Comparison of ENCODE assay signal across 8 cellular contexts in genomic region chr22:29767289-29768051, GRCh38. TPM values are rescaled to one million over a fixed set of nuclear protein-coding genes. Genes with fewer than 3 reads are reported as not detected.
DNase-seq lines count a peak whose midpoint lies in the region; ATAC-seq and TF ChIP-seq lines count a peak whose summit lies in the region.

Gene UQCR10, plus strand, starts transcription at chr22:29767369. Its CDS starts 30 bp downstream, at chr22:29767399.

- H4K20me1 ChIP-seq in neural cell (ENCODE audit: insufficient read depth): no peaks in the 10 kb centered on the region

- TF ChIP-seq RAD21 in neural cell (conservative IDR thresholded peaks at IDR 0.05): peak; percentile 25

- peak; percentile 64 for DNase-seq in DMS79 treated with DMSO at 0.1 percent for 48 hours (lab: John Stamatoyannopoulos, UW)
- DNase-seq in Kasumi-1 (lab: John Stamatoyannopoulos, UW): peak; percentile 87
- peak; percentile 92 for DNase-seq in RWPE2 (ENCODE audit: low spot score)
- DNase-seq in activated effector memory CD4-positive, alpha-beta T cell treated with Interleukin-2 at 50 U/mL for 16 hours: peak; percentile 86
- DNase-seq in fibroblast of villous mesenchyme (ENCODE audit: low read depth): peak; percentile 92
- peak; percentile 89 to 91 for DNase-seq in stimulated activated naive CD8-positive, alpha-beta T cell treated with anti-CD3 and anti-CD28 coated beads, Interleukin-15, amount 100 ng/mL, for 72 hours

- H3K27ac ChIP-seq in RWPE2 (ENCODE audit: poor library complexity, severe bottlenecking): peak within 1 kb of the TSS; percentile 56
- peak within 1 kb of the TSS; percentile 81 for H3K27ac ChIP-seq in neural cell (ENCODE audit: low read length)

- peaks cover 16% of the 10 kb centered on the region for H3K79me2 ChIP-seq in neural cell (replicated peaks; ENCODE audit: insufficient read depth, low read length)

- no peaks in the 10 kb centered on the region for H3K4me1 ChIP-seq in RWPE2 (ENCODE audit: insufficient read depth, poor library complexity, severe bottlenecking)

- no peaks in the 10 kb centered on the region for H3K9me3 ChIP-seq in RWPE2 (ENCODE audit: severe bottlenecking)
- H3K9me3 ChIP-seq in neural cell (ENCODE audit: low read length): no peaks in the 10 kb centered on the region

- H3K9ac ChIP-seq in neural cell (ENCODE audit: low read length): peak within 1 kb of the TSS; percentile 89

- no peaks in the 10 kb centered on the region for H3K27me3 ChIP-seq in RWPE2 (ENCODE audit: insufficient read depth, poor library complexity, severe bottlenecking)
- no peaks in the 10 kb centered on the region for H3K27me3 ChIP-seq in neural cell (ENCODE audit: insufficient read depth, low read depth, low read length)

- H3K4me1 Mint-ChIP-seq in stimulated activated naive CD8-positive, alpha-beta T cell treated with anti-CD3 and anti-CD28 coated beads, Interleukin-15, amount 100 ng/mL, for 72 hours: peaks cover 49% of the 10 kb centered on the region

- H3K36me3 ChIP-seq in RWPE2 (ENCODE audit: low read depth) (peaks cover 23% of the 10 kb centered on the region), neural cell (ENCODE audit: insufficient read depth, low read length) (no peaks in the 10 kb centered on the region)

- no peaks in the 10 kb centered on the region for H3F3A ChIP-seq in neural cell (ENCODE audit: insufficient read depth, low read length, poor library complexity, severe bottlenecking)

- TF ChIP-seq CTCF in RWPE2 (IDR thresholded peaks at IDR 0.05; ENCODE audit: poor library complexity, severe bottlenecking): no peak
- TF ChIP-seq CTCF in fibroblast of villous mesenchyme (IDR thresholded peaks at IDR 0.05; ENCODE audit: insufficient read depth, low read depth, low read length): no peak
- TF ChIP-seq CTCF in neural cell (IDR thresholded peaks at IDR 0.05; ENCODE audit: poor library complexity, severe bottlenecking): no peak

- peak; percentile 15 for TF ChIP-seq EP300 in neural cell (conservative IDR thresholded peaks at IDR 0.05; ENCODE audit: poor library complexity, severe bottlenecking)

- H2AFZ ChIP-seq in neural cell (ENCODE audit: low read depth, low read length): peak within 1 kb of the TSS; percentile 78

- peak within 1 kb of the TSS; percentile 100 for H3K4me3 Mint-ChIP-seq in stimulated activated naive CD8-positive, alpha-beta T cell treated with anti-CD3 and anti-CD28 coated beads, Interleukin-15, amount 100 ng/mL, for 72 hours

- peak; percentile 61 for ATAC-seq in GM21786 (IDR thresholded peaks at IDR 0.05; ENCODE audit: unreplicated experiment)
- peak; percentile 73 for ATAC-seq in RWPE2 (ENCODE audit: low read depth)
- peak; percentile 89 for ATAC-seq in stimulated activated naive CD8-positive, alpha-beta T cell treated with anti-CD3 and anti-CD28 coated beads, Interleukin-15, amount 100 ng/mL, for 72 hours

- H3K4me3 ChIP-seq in RWPE2 (ENCODE audit: severe bottlenecking): peak within 1 kb of the TSS; percentile 71
- H3K4me3 ChIP-seq in fibroblast of villous mesenchyme (ENCODE audit: low read depth, low read length): peak within 1 kb of the TSS; percentile 100
- peak within 1 kb of the TSS; percentile 88 for H3K4me3 ChIP-seq in neural cell (ENCODE audit: low read length)

- H3K27ac Mint-ChIP-seq in stimulated activated naive CD8-positive, alpha-beta T cell treated with anti-CD3 and anti-CD28 coated beads, Interleukin-15, amount 100 ng/mL, for 72 hours: peak within 1 kb of the TSS; percentile 99 to 100

- peak within 1 kb of the TSS; percentile 95 for H3K4me2 ChIP-seq in neural cell (ENCODE audit: low read length)

- no peaks in the 10 kb centered on the region for H3K9me3 Mint-ChIP-seq in stimulated activated naive CD8-positive, alpha-beta T cell treated with anti-CD3 and anti-CD28 coated beads, Interleukin-15, amount 100 ng/mL, for 72 hours

- no peaks in the 10 kb centered on the region for H3K27me3 Mint-ChIP-seq in stimulated activated naive CD8-positive, alpha-beta T cell treated with anti-CD3 and anti-CD28 coated beads, Interleukin-15, amount 100 ng/mL, for 72 hours

- H3K9me2 ChIP-seq in neural cell (ENCODE audit: insufficient read depth, low read length): no peaks in the 10 kb centered on the region

TF ChIP-seq in neural cell, 6 proteins besides CTCF, POLR2A, EP300 and RAD21:
- TF ChIP-seq SMC3 (conservative IDR thresholded peaks at IDR 0.05; ENCODE audit: poor library complexity) (peak; percentile 42), TAF1 (IDR thresholded peaks at IDR 0.05; ENCODE audit: low read depth) (peak; percentile 90), POLR2AphosphoS5 (IDR thresholded peaks at IDR 0.05) (peak; percentile 96), EZH2 (IDR thresholded peaks at IDR 0.05; ENCODE audit: borderline replicate concordance, insufficient read depth, low read length, poor library complexity, severe bottlenecking) (no peak), MXI1 (conservative IDR thresholded peaks at IDR 0.05; ENCODE audit: poor library complexity, severe bottlenecking) (peak; percentile 56)
- TF ChIP-seq, protein P1, sequence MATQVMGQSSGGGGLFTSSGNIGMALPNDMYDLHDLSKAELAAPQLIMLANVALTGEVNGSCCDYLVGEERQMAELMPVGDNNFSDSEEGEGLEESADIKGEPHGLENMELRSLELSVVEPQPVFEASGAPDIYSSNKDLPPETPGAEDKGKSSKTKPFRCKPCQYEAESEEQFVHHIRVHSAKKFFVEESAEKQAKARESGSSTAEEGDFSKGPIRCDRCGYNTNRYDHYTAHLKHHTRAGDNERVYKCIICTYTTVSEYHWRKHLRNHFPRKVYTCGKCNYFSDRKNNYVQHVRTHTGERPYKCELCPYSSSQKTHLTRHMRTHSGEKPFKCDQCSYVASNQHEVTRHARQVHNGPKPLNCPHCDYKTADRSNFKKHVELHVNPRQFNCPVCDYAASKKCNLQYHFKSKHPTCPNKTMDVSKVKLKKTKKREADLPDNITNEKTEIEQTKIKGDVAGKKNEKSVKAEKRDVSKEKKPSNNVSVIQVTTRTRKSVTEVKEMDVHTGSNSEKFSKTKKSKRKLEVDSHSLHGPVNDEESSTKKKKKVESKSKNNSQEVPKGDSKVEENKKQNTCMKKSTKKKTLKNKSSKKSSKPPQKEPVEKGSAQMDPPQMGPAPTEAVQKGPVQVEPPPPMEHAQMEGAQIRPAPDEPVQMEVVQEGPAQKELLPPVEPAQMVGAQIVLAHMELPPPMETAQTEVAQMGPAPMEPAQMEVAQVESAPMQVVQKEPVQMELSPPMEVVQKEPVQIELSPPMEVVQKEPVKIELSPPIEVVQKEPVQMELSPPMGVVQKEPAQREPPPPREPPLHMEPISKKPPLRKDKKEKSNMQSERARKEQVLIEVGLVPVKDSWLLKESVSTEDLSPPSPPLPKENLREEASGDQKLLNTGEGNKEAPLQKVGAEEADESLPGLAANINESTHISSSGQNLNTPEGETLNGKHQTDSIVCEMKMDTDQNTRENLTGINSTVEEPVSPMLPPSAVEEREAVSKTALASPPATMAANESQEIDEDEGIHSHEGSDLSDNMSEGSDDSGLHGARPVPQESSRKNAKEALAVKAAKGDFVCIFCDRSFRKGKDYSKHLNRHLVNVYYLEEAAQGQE (IDR thresholded peaks at IDR 0.05; ENCODE audit: borderline replicate concordance): peak; percentile 73

RNA-seq across cellular contexts. Expression of gene UQCR10, which starts in this region (rescaled TPM):
- total RNA-seq in fibroblast of villous mesenchyme: 59.6 and 60.9 TPM in 2 replicates
- polyA plus RNA-seq in neural cell: 192 and 234 TPM in 2 replicates
- 47.5 and 60.8 TPM in 2 replicates for polyA minus RNA-seq in neural cell

Comparison
In these comparisons a context has a peak if more than half of its experiments do, and no peak if none do; other contexts are left out.
1. Peak in every context shown above with its lines: DNase-seq, ATAC-seq, H3K4me3 ChIP-seq and H3K27ac ChIP-seq.